ENCODE assay signal across 8 cellular contexts in the genomic region with DNA sequence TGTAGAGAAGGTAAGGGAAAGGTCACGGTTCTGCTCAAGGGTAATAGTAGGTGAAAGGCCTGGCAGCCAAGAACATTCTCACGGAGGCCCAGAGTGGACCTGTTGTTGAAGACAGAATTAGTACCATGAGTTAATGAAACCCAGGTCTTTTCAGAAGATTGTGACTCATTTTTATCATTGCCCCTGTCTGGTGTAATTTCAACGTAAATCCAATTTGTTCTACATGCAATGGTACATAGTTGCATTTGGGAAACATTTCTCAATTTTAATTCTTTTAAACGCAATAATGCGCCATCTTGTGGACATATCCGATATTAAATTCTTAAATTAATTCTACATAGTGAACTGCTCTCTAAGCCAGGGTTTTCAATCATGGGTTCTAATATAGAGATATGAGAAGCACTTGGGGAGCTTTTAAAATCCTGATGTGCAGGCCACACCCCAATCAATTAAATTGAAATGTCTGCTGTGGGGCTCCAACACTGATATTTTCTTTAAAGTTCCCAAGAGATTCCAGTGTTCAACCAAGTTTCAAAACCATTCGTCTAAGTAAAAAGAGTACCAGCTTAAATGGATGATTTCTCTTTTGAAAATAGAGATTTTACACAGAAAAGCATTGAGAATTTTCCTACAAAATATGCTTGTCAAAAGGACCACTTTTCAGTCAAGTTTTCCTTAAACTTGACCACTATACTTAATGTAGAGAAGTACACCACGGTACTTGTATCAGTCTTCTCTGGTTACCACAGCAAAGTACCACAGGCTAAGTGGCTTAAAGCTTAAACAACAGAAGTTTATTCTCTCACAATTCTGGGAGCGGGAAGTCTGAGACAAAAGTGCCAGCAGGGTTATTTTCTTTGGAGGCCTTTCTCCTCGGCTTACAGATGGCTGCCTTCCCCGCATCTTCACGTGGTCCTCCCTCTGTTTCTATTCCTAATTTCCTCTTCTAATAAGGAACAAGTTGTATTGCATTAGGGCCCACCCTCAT.
DNase-seq lines count a peak whose midpoint lies in the region; ATAC-seq and TF ChIP-seq lines count a peak whose summit lies in the region.

No MANE protein-coding gene starts in this region.

- ATAC-seq in body of pancreas: peak; percentile 40
- ATAC-seq in activated CD8-positive, alpha-beta memory T cell treated with anti-CD3 and anti-CD28 coated beads, Interleukin-2, amount 10 ng/mL, durations not matched to agents 7 days and 5 days: no peak

- H3K4me1 ChIP-seq in body of pancreas (peaks cover 54% of the 10 kb centered on the region), tibial nerve (peaks cover 0 to 41% (median 14%) of the 10 kb centered on the region in 4 donors)

- H3K36me3 ChIP-seq in body of pancreas (replicated peaks in 1 of 2; ENCODE audit: insufficient read depth in 1 of 2, low read depth in 2 of 2): no peaks in the 10 kb centered on the region
- H3K36me3 ChIP-seq in tibial nerve: no peaks in the 10 kb centered on the region

- WGBS in body of pancreas, 2 donors: 33 to 39% methylated on average over 12 of the region's 12 CpGs
- whole genome bisulfite sequencing in tibial nerve, 2 donors: 38 to 40% methylated on average over 12 of the region's 12 CpGs

- TF ChIP-seq EP300 in tibial nerve (IDR thresholded peaks at IDR 0.05): no peak

- H3K27ac ChIP-seq in body of pancreas (peak overlapping the region in 3 of 4 donors; percentile 2 to 32 (median 22)), tibial nerve (peak overlapping the region in 2 of 4 donors; percentile 32 to 58)

- no peak overlapping the region for H3K4me3 Mint-ChIP-seq in activated CD8-positive, alpha-beta memory T cell treated with anti-CD3 and anti-CD28 coated beads, Interleukin-2, amount 10 ng/mL, durations not matched to agents 7 days and 5 days

- CTCF ChIA-PET in activated CD8-positive, alpha-beta memory T cell treated with anti-CD3 and anti-CD28 coated beads, Interleukin-2, amount 10 ng/mL, durations not matched to agents 7 days and 5 days (lab: Charles Lee): interaction anchor here (0.8 to 3.7 kb wide), 11 partner anchors 9 to 345 kb away, joined by 3 to 20 read pairs (median 4); partner anchors contain the start of gene PLCB1

- no peaks in the 10 kb centered on the region for H3K9me3 ChIP-seq in body of pancreas
- no peaks in the 10 kb centered on the region for H3K9me3 ChIP-seq in tibial nerve

- no peaks in the 10 kb centered on the region for H3K9me3 Mint-ChIP-seq in activated CD8-positive, alpha-beta memory T cell treated with anti-CD3 and anti-CD28 coated beads, Interleukin-2, amount 10 ng/mL, durations not matched to agents 7 days and 5 days (ENCODE audit: low read depth)

- no peaks in the 10 kb centered on the region for H3K36me3 Mint-ChIP-seq in activated CD8-positive, alpha-beta memory T cell treated with anti-CD3 and anti-CD28 coated beads, Interleukin-2, amount 10 ng/mL, durations not matched to agents 7 days and 5 days

- TF ChIP-seq CTCF in body of pancreas (IDR thresholded peaks at IDR 0.05) (peak in 6 of 7 experiments; percentile 39 to 66 (median 56)), tibial nerve (IDR thresholded peaks at IDR 0.05) (peak; percentile 21 to 69 (median 58))

- peak; percentile 54 for DNase-seq in NOMO-1 treated with DMSO at 0.1 percent for 48 hours (lab: John Stamatoyannopoulos, UW; ENCODE audit: unreplicated experiment)
- DNase-seq in NOMO-1 treated with dmso at 0.1 percent for 144 hours (lab: John Stamatoyannopoulos, UW; ENCODE audit: unreplicated experiment): no peak
- DNase-seq in NCI-H2227 (lab: John Stamatoyannopoulos, UW; ENCODE audit: unreplicated experiment): peak; percentile 78
- DNase-seq in body of pancreas: peak in 1 of 4 donors; percentile 18
- peak; percentile 51 for DNase-seq in iris pigment epithelial cell (ENCODE audit: low read depth)
- DNase-seq in tibial nerve (ENCODE audit: low spot score in 2 of 2): no peak
- no peak for DNase-seq in activated CD8-positive, alpha-beta memory T cell treated with anti-CD3 and anti-CD28 coated beads, Interleukin-2, amount 10 ng/mL, durations not matched to agents 7 days and 5 days
- DNase-seq in NCI-H128 (lab: John Stamatoyannopoulos, UW; ENCODE audit: unreplicated experiment): no peak

- TF ChIP-seq POLR2A in body of pancreas (IDR thresholded peaks at IDR 0.05) (no peak), tibial nerve (IDR thresholded peaks at IDR 0.05) (no peak)

- H3K4me3 ChIP-seq in body of pancreas: no peak overlapping the region
- no peak overlapping the region for H3K4me3 ChIP-seq in tibial nerve

- H3K27ac Mint-ChIP-seq in activated CD8-positive, alpha-beta memory T cell treated with anti-CD3 and anti-CD28 coated beads, Interleukin-2, amount 10 ng/mL, durations not matched to agents 7 days and 5 days: no peak overlapping the region

- intact Hi-C loops in body of pancreas (cut with DNase I): loop anchor here (10.0 kb wide), 2 partner anchors 255 to 335 kb away; partner anchors contain the start of gene PLCB1

- H3K4me1 Mint-ChIP-seq in activated CD8-positive, alpha-beta memory T cell treated with anti-CD3 and anti-CD28 coated beads, Interleukin-2, amount 10 ng/mL, durations not matched to agents 7 days and 5 days: peaks cover 13% of the 10 kb centered on the region

- no peaks in the 10 kb centered on the region for H3K27me3 Mint-ChIP-seq in activated CD8-positive, alpha-beta memory T cell treated with anti-CD3 and anti-CD28 coated beads, Interleukin-2, amount 10 ng/mL, durations not matched to agents 7 days and 5 days

- H3K27me3 ChIP-seq in body of pancreas: no peaks in the 10 kb centered on the region
- no peaks in the 10 kb centered on the region for H3K27me3 ChIP-seq in tibial nerve

Comparison
In these comparisons a context has a peak if more than half of its experiments do, and no peak if none do; other contexts are left out.
1. DNase-seq: peak in NOMO-1 treated with DMSO at 0.1 percent for 48 hours (single experiment), NCI-H2227 (single experiment) and iris pigment epithelial cell (single experiment); none in NOMO-1 treated with dmso at 0.1 percent for 144 hours (single experiment), tibial nerve (0 of 2), activated CD8-positive, alpha-beta memory T cell treated with anti-CD3 and anti-CD28 coated beads, Interleukin-2, amount 10 ng/mL, durations not matched to agents 7 days and 5 days (single experiment) and NCI-H128 (single experiment).